In genomic region chrX:110665636-110666035, GRCh38 we compare ENCODE assay signal across 9 cellular contexts.
A peak's percentile ranks its signal among the peaks of the same experiment; 100 is the strongest.
DNase-seq lines count a peak whose midpoint lies in the region; ATAC-seq and TF ChIP-seq lines count a peak whose summit lies in the region.
"Had no signal": no experiment of that assay in that cellular context is flagged by ENCODE, and none has a peak within 500 bp of the region (broad histone marks: within the 10 kb centered on the region; RNA-seq: fewer than 3 reads in every experiment).

No MANE protein-coding gene starts in this region.

- H3K4me1 Mint-ChIP-seq in activated T-cell treated with anti-CD3 and anti-CD28 coated beads, Interleukin-2, amount 50 U/mL, for 72 hours (ENCODE audit: low read depth): no peaks in the 10 kb centered on the region
- H3K4me1 Mint-ChIP-seq: CD4-positive, CD25-positive, alpha-beta regulatory T cell had no signal

- H3K9me3 Mint-ChIP-seq in activated T-cell treated with anti-CD3 and anti-CD28 coated beads, Interleukin-2, amount 50 U/mL, for 72 hours: no peaks in the 10 kb centered on the region

- peaks cover 26% of the 10 kb centered on the region for H3K27me3 Mint-ChIP-seq in activated T-cell treated with anti-CD3 and anti-CD28 coated beads, Interleukin-2, amount 50 U/mL, for 72 hours (ENCODE audit: low read depth)
- H3K27me3 Mint-ChIP-seq: CD4-positive, CD25-positive, alpha-beta regulatory T cell had no signal

- TF ChIP-seq EP300 in Ishikawa (IDR thresholded peaks at IDR 0.05; ENCODE audit: borderline replicate concordance): no peak

- 6 to 7% methylated on average over 2 of the region's 2 CpGs for WGBS in aorta, 2 donors

- no peaks in the 10 kb centered on the region for H3K4me1 ChIP-seq in aorta (ENCODE audit: control insufficient read depth in 1 of 2, insufficient read depth in 2 of 2, low read length in 2 of 2)

- H3K27ac ChIP-seq in aorta (ENCODE audit: low read depth in 1 of 2, low read length in 2 of 2): no peak overlapping the region

- intact Hi-C loops in aorta (cut with DNase I): no loop called here

- no peaks in the 10 kb centered on the region for H3K36me3 Mint-ChIP-seq in activated T-cell treated with anti-CD3 and anti-CD28 coated beads, Interleukin-2, amount 50 U/mL, for 72 hours (ENCODE audit: insufficient read depth in 2 of 2)
- H3K36me3 Mint-ChIP-seq: CD4-positive, CD25-positive, alpha-beta regulatory T cell had no signal

- peak; percentile 39 for TF ChIP-seq RAD21 in Ishikawa (IDR thresholded peaks at IDR 0.05; ENCODE audit: low read depth)

- DNase-seq in NCI-H2107 treated with DMSO at 0.1 percent for 48 hours (lab: John Stamatoyannopoulos, UW; ENCODE audit: unreplicated experiment) (peak; percentile 40), NCI-H2107 (lab: John Stamatoyannopoulos, UW) (no peak), iPS DF 19.7 (ENCODE audit: low read depth, low spot score) (peak; percentile 17), aorta (no peak)
- peak; percentile 3 to 27 for DNase-seq in activated T-cell treated with anti-CD3 and anti-CD28 coated beads, Interleukin-2, amount 50 U/mL, for 72 hours

- no peak overlapping the region for H3K4me3 Mint-ChIP-seq in activated T-cell treated with anti-CD3 and anti-CD28 coated beads, Interleukin-2, amount 50 U/mL, for 72 hours
- H3K4me3 Mint-ChIP-seq: CD4-positive, CD25-positive, alpha-beta regulatory T cell had no signal

- ATAC-seq in GM19467 (IDR thresholded peaks at IDR 0.05; ENCODE audit: unreplicated experiment) (peak; percentile 92), aorta (ENCODE audit: low FRiP score) (peak; percentile 65), HG03196 (IDR thresholded peaks at IDR 0.05; ENCODE audit: unreplicated experiment) (no peak)
- ATAC-seq in activated T-cell treated with anti-CD3 and anti-CD28 coated beads, Interleukin-2, amount 50 U/mL, for 72 hours (replicated peaks in 1 of 2): no peak

- H3K9me3 ChIP-seq in aorta (ENCODE audit: control insufficient read depth, low read length): no peaks in the 10 kb centered on the region

- H3K4me3 ChIP-seq in aorta (ENCODE audit: low read length in 2 of 2): no peak overlapping the region

- H3K36me3 ChIP-seq in aorta (ENCODE audit: control insufficient read depth in 1 of 2, insufficient read depth in 2 of 2, low read length in 1 of 2): no peaks in the 10 kb centered on the region

- peaks cover 0 to 4% of the 10 kb centered on the region in 2 donors for H3K27me3 ChIP-seq in aorta (ENCODE audit: control insufficient read depth in 1 of 2, insufficient read depth in 2 of 2, low read length in 1 of 2)

- H3K27ac Mint-ChIP-seq in activated T-cell treated with anti-CD3 and anti-CD28 coated beads, Interleukin-2, amount 50 U/mL, for 72 hours: no peak overlapping the region
- H3K27ac Mint-ChIP-seq: CD4-positive, CD25-positive, alpha-beta regulatory T cell had no signal

TF ChIP-seq in Ishikawa, 13 proteins besides CTCF, POLR2A, EP300 and RAD21:
- TF ChIP-seq CEBPB (IDR thresholded peaks at IDR 0.05): no peak
- no peak for TF ChIP-seq TCF12 (IDR thresholded peaks at IDR 0.05; ENCODE audit: low read depth)
- no peak for TF ChIP-seq YY1 (IDR thresholded peaks at IDR 0.05; ENCODE audit: low read depth)
- TF ChIP-seq, protein P1, sequence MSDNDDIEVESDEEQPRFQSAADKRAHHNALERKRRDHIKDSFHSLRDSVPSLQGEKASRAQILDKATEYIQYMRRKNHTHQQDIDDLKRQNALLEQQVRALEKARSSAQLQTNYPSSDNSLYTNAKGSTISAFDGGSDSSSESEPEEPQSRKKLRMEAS (IDR thresholded peaks at IDR 0.05): no peak
- no peak for TF ChIP-seq FOXM1 (IDR thresholded peaks at IDR 0.05; ENCODE audit: borderline replicate concordance, low read depth)

Comparison
In these comparisons a context has a peak if more than half of its experiments do, and no peak if none do; other contexts are left out.
1. DNase-seq: peak in NCI-H2107 treated with DMSO at 0.1 percent for 48 hours (single experiment), activated T-cell treated with anti-CD3 and anti-CD28 coated beads, Interleukin-2, amount 50 U/mL, for 72 hours (2 of 2) and iPS DF 19.7 (single experiment); none in NCI-H2107 (single experiment) and aorta (0 of 2).
2. ATAC-seq: peak in GM19467 (single experiment) and aorta (single experiment); none in activated T-cell treated with anti-CD3 and anti-CD28 coated beads, Interleukin-2, amount 50 U/mL, for 72 hours (0 of 2) and HG03196 (single experiment).